ENCODE assay signal across 13 cellular contexts in the genomic region with DNA sequence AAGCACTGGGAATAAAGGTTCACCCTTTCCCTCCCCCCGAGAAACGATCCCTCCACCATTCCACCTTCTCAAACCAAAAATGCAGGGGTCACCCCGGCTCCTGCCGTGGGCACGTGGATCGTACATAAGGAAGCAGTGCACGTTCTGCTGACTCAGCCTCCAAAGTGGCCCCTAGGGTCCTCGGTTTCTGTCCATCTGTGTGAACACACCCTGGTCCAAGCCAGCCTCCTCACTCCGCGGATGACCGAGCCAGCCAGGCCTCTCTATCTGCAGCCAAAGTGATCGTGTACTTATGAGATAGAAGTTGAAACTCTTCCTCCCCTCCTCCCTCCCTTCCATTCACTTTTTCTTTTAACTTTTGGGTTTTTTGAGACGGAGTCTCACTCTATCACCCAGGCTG.
"Had no signal": no experiment of that assay in that cellular context is flagged by ENCODE, and none has a peak within 500 bp of the region (broad histone marks: within the 10 kb centered on the region; RNA-seq: fewer than 3 reads in every experiment).

No MANE protein-coding gene starts in this region.

- H3K27ac Mint-ChIP-seq: activated naive CD8-positive, alpha-beta T cell treated with anti-CD3 and anti-CD28 coated beads, Interleukin-2, amount 50 U/mL, for 24 hours; natural killer cell had no signal

- H3K36me3 ChIP-seq: ovary, WERI-Rb-1 had no signal

- H3K36me3 Mint-ChIP-seq: natural killer cell had no signal

- H3K27me3 Mint-ChIP-seq: activated naive CD8-positive, alpha-beta T cell treated with anti-CD3 and anti-CD28 coated beads, Interleukin-2, amount 50 U/mL, for 24 hours had no signal

- DNase-seq: activated CD4-positive, alpha-beta T cell treated with anti-CD3 and anti-CD28 coated beads for 48 hours; activated naive CD4-positive, alpha-beta T cell treated with Interleukin-2 at 50 U/mL for 16 hours; activated naive CD8-positive, alpha-beta T cell treated with anti-CD3 and anti-CD28 coated beads, Interleukin-2, amount 50 U/mL, for 24 hours; effector memory CD4-positive, alpha-beta T cell; left cardiac atrium; mammary epithelial cell; natural killer cell; retina; tibial artery; WERI-Rb-1 had no signal

- H3K9me3 ChIP-seq: ovary, tibial artery had no signal

- H3K27ac ChIP-seq: coronary artery, WERI-Rb-1 had no signal

- H3K4me3 ChIP-seq: coronary artery, ovary, smooth muscle cell, tibial artery had no signal

- H3K4me3 Mint-ChIP-seq: activated naive CD8-positive, alpha-beta T cell treated with anti-CD3 and anti-CD28 coated beads, Interleukin-2, amount 50 U/mL, for 24 hours; natural killer cell had no signal

- H3K9me3 Mint-ChIP-seq: natural killer cell had no signal

- H3K27me3 ChIP-seq: ovary, tibial artery had no signal

- ATAC-seq: activated naive CD8-positive, alpha-beta T cell treated with anti-CD3 and anti-CD28 coated beads, Interleukin-2, amount 50 U/mL, for 24 hours; natural killer cell had no signal
